Comparison of ENCODE assay signal across 8 cellular contexts in genomic region chr1:233328661-233329498, GRCh38. TPM values are rescaled to one million over a fixed set of nuclear protein-coding genes. Genes with fewer than 3 reads are reported as not detected.
DNase-seq lines count a peak whose midpoint lies in the region; ATAC-seq and TF ChIP-seq lines count a peak whose summit lies in the region.

No MANE protein-coding gene starts in this region.

- no peak overlapping the region for H3K27ac Mint-ChIP-seq in activated naive CD4-positive, alpha-beta T cell treated with anti-CD3 and anti-CD28 coated beads, Interleukin-2, amount 50 U/mL, for 24 hours

- WGBS in stomach, 5 donors = 9 to 57% (median 16%) methylated on average over 17 to 40 of the region's 40 CpGs

- TF ChIP-seq EP300 in stomach (IDR thresholded peaks at IDR 0.05) = no peak

- intact Hi-C loops in stomach (cut with DNase I; ENCODE audit: low total_unique reads) = no loop called here

- no peak for ATAC-seq in GM18511 (IDR thresholded peaks at IDR 0.05; ENCODE audit: unreplicated experiment)

- H3K27me3 ChIP-seq in HUES48 (ENCODE audit: control insufficient read depth, insufficient read depth, low read length) (peaks cover 34% of the 10 kb centered on the region), stomach (peaks cover 0 to 20% (median 4%) of the 10 kb centered on the region in 3 donors)

- peaks cover 10% of the 10 kb centered on the region for H3K4me1 Mint-ChIP-seq in activated naive CD4-positive, alpha-beta T cell treated with anti-CD3 and anti-CD28 coated beads, Interleukin-2, amount 50 U/mL, for 24 hours

- H3K27me3 Mint-ChIP-seq in activated naive CD4-positive, alpha-beta T cell treated with anti-CD3 and anti-CD28 coated beads, Interleukin-2, amount 50 U/mL, for 24 hours = peaks cover 5% of the 10 kb centered on the region

- H3K27ac ChIP-seq in C4-2B = peak overlapping the region; percentile 85
- H3K27ac ChIP-seq in HUES48 (ENCODE audit: low read depth, low read length) = no peak overlapping the region
- peak overlapping the region; percentile 86 to 98 (median 91) for H3K27ac ChIP-seq in stomach

- no peaks in the 10 kb centered on the region for H3K9me3 Mint-ChIP-seq in activated naive CD4-positive, alpha-beta T cell treated with anti-CD3 and anti-CD28 coated beads, Interleukin-2, amount 50 U/mL, for 24 hours

- peak overlapping the region; percentile 79 for H3K4me3 ChIP-seq in HUES48 (ENCODE audit: low read depth, low read length)
- peak overlapping the region; percentile 60 to 83 (median 64) for H3K4me3 ChIP-seq in stomach

- TF ChIP-seq CTCF in C4-2B (conservative IDR thresholded peaks at IDR 0.05) (no peak), stomach (IDR thresholded peaks at IDR 0.05) (no peak)

- H3K9me3 ChIP-seq in HUES48 (ENCODE audit: control insufficient read depth, insufficient read depth, low read length) = no peaks in the 10 kb centered on the region
- no peaks in the 10 kb centered on the region for H3K9me3 ChIP-seq in stomach

- peak overlapping the region; percentile 76 for H3K4me3 Mint-ChIP-seq in activated naive CD4-positive, alpha-beta T cell treated with anti-CD3 and anti-CD28 coated beads, Interleukin-2, amount 50 U/mL, for 24 hours

- H3K4me1 ChIP-seq in HUES48 (ENCODE audit: control insufficient read depth, insufficient read depth, low read length) = peaks cover 17% of the 10 kb centered on the region
- H3K4me1 ChIP-seq in stomach = peaks cover 24 to 59% (median 37%) of the 10 kb centered on the region in 4 donors

- H3K36me3 ChIP-seq in HUES48 (ENCODE audit: control insufficient read depth, insufficient read depth, low read length) (no peaks in the 10 kb centered on the region), stomach (no peaks in the 10 kb centered on the region)

- H3K9ac ChIP-seq in HUES48 (ENCODE audit: low read depth, low read length) = peak overlapping the region; percentile 74

- no peak for TF ChIP-seq POLR2A in stomach (IDR thresholded peaks at IDR 0.05)

- H3K36me3 Mint-ChIP-seq in activated naive CD4-positive, alpha-beta T cell treated with anti-CD3 and anti-CD28 coated beads, Interleukin-2, amount 50 U/mL, for 24 hours = no peaks in the 10 kb centered on the region

- peak; percentile 61 for DNase-seq in islet precursor cell
- DNase-seq in stomach = peak; percentile 29
- no peak for DNase-seq in MV-4-11 (lab: John Stamatoyannopoulos, UW)
- DNase-seq in SW 1271 (lab: John Stamatoyannopoulos, UW) = no peak

RNA-seq across cellular contexts. Expression of gene MAP3K21, which starts 1.4 kb away (rescaled TPM):
- 10 to 100 TPM; 15.2 to 58.5 (median 44.9) TPM for total RNA-seq in stomach
- polyA plus RNA-seq in stomach = 1 to 10 TPM; 4.8 to 7.5 (median 6.9) TPM

RNA-seq across cellular contexts. Expression of gene PCNX2, which starts 33.4 kb away (rescaled TPM):
- 10 to 100 TPM in 3 of 5 donors, 1 to 10 TPM in 2; 5.9 to 34.4 (median 10.4) TPM for total RNA-seq in stomach
- polyA plus RNA-seq in stomach = 10 to 100 TPM in 1 of 3 donors, 1 to 10 TPM in 2; 3.0 to 15.4 (median 6.0) TPM

Comparison
In these comparisons a context has a peak if more than half of its experiments do, and no peak if none do; other contexts are left out.
1. DNase-seq: peak in islet precursor cell (single experiment) and stomach (single experiment); none in MV-4-11 (single experiment) and SW 1271 (0 of 2).